In the genomic region with DNA sequence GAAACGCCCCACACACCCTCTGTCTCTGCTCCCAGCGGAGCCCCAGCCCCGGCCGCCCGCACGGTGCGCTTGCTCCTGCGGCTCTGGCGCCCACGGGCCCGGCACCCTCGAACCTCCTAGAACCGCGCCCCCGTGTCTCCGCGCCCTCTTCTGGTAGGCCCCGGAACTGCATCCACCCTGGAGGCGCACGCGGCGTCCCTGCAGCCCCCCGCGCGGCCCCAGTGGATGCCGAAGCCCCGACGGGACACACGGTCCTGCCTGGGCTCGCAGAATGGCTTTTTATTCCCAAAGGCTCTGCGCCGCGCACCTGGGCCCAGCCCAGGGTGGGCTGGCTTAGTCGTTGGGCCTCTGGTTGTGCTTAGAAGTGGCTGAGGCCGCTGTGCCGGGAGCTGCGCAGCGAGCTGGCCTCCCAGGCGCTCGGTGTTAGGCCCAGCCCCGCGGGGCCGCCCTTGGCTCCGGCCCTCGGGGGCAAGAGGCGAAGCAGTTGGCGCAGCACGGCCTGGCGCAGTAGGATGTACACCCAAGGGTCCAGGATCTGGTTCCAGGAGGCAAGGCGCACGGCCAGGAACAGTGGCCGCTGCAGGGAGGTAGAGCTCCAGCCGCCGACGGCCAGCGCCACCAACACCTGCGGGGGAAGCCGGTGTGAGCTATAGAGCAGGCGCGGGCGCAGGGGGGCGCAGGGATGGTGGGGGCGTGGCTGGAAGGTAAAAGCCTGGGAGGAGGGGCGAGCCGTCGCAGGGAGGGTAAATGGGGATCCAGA, we compare ENCODE assay signal across 8 cellular contexts. TPM values are rescaled to one million over a fixed set of nuclear protein-coding genes. Genes with fewer than 3 reads are reported as not detected.
DNase-seq lines count a peak whose midpoint lies in the region; ATAC-seq, FAIRE-seq and TF ChIP-seq lines count a peak whose summit lies in the region.

No MANE protein-coding gene starts in this region.

- ATAC-seq in mucosa of descending colon, result peak; percentile 62
- no peak for ATAC-seq in GM18517 (IDR thresholded peaks at IDR 0.05; ENCODE audit: unreplicated experiment)

- H3K4me2 ChIP-seq in H1 (ENCODE audit: insufficient read depth in 1 of 2, low read depth in 2 of 2, low read length in 2 of 2), result peak overlapping the region; percentile 57 to 76

- FAIRE-seq in H1 (lab: Jason Lieb, UNC), result no peak

- no peak overlapping the region for H3K23ac ChIP-seq in H1 (ENCODE audit: insufficient read length)

- H4K5ac ChIP-seq in H1 (ENCODE audit: insufficient read length, low read depth, low read length), result peak overlapping the region; percentile 92

- H4K20me1 ChIP-seq in H1 (replicated peaks in 1 of 2; ENCODE audit: control insufficient read depth in 1 of 2, insufficient read depth in 2 of 2, low read length in 2 of 2), result peaks cover 0 to 6% of the 10 kb centered on the region in 2 experiments

- H2BK120ac ChIP-seq in H1 (replicated peaks; ENCODE audit: low read depth, low read length), result peak overlapping the region; percentile 87

- peak overlapping the region; percentile 92 for H3K56ac ChIP-seq in H1 (replicated peaks; ENCODE audit: insufficient read length, low read depth, low read length)

- TF ChIP-seq CTCF in H1 (IDR thresholded peaks at IDR 0.05; ENCODE audit: control extremely low read depth in 1 of 3, insufficient read depth in 1 of 3, low read depth in 1 of 3, low read length in 3 of 3), result peak; percentile 80 to 90 (median 84)
- TF ChIP-seq CTCF in mucosa of descending colon (IDR thresholded peaks at IDR 0.05), result peak; percentile 98

- H2BK20ac ChIP-seq in H1 (ENCODE audit: low read length), result no peak overlapping the region

- no peaks in the 10 kb centered on the region for H3K79me1 ChIP-seq in H1 (ENCODE audit: low read depth, low read length)

- peak overlapping the region; percentile 98; the same call in 1 of the 2 replicates for H2BK15ac ChIP-seq in H1 (ENCODE audit: low read length)

- TF ChIP-seq EP300 in H1 (IDR thresholded peaks at IDR 0.05; ENCODE audit: borderline replicate concordance in 1 of 2, low read depth in 2 of 2, low read length in 2 of 2), result no peak

- H3K23me2 ChIP-seq in H1 (ENCODE audit: low read depth, low read length), result peaks cover 4% of the 10 kb centered on the region

- H3K14ac ChIP-seq in H1 (ENCODE audit: insufficient read length), result no peak overlapping the region

- intact Hi-C loops in mucosa of descending colon (cut with DNase I, micrococcal nuclease), result no loop called here

- TF ChIP-seq RAD21 in H1 (IDR thresholded peaks at IDR 0.05 in 1 of 2, conservative IDR thresholded peaks at IDR 0.05 in 1 of 2; ENCODE audit: low read depth in 2 of 2, low read length in 2 of 2), result peak; percentile 30 to 56; a peak in 3 of 4 replicates

- peak overlapping the region in 2 of 4 experiments; percentile 49 to 58; a peak in 4 of 7 replicates for H3K9ac ChIP-seq in H1 (replicated peaks in 1 of 4; ENCODE audit: extremely low read depth in 1 of 4, low read depth in 3 of 4, low read length in 3 of 4)

- H3K4me3 ChIP-seq in H1 (ENCODE audit: extremely low read depth in 1 of 4, insufficient read depth in 2 of 4, low read depth in 3 of 4, low read length in 4 of 4) (peak overlapping the region; percentile 29 to 62 (median 40)), mucosa of descending colon (no peak overlapping the region)

- TF ChIP-seq POLR2A in H1 (IDR thresholded peaks at IDR 0.05; ENCODE audit: control extremely low read depth in 1 of 2, low read depth in 2 of 2, low read length in 2 of 2), result no peak

- H2BK5ac ChIP-seq in H1 (ENCODE audit: low read depth, low read length), result 0 out of 2 replicates have a peak overlapping the region, but pooled peaks have one; percentile 20

- H3K79me2 ChIP-seq in H1 (ENCODE audit: control insufficient read depth in 1 of 2, insufficient read depth in 2 of 2, low read length in 2 of 2), result no peaks in the 10 kb centered on the region

- WGBS in H1 (ENCODE audit: extremely low coverage in 1 of 2, insufficient coverage in 1 of 2, insufficient read length in 1 of 2, insufficient replicate concordance in 2 of 2, low coverage in 1 of 2, low lambda C conversion rate in 2 of 2, missing lambda C conversion rate in 1 of 2), 2 experiments, result 10% methylated on average over 61 of the region's 66 CpGs; no CpG with 5 or more reads in 1 of the 2 experiments

- H3K4me1 ChIP-seq in H1 (replicated peaks in 1 of 4; ENCODE audit: control insufficient read depth in 3 of 4, insufficient read depth in 4 of 4, low read length in 3 of 4) (peaks cover 0 to 21% (median 15%) of the 10 kb centered on the region in 4 experiments; a peak in 6 of 7 replicates), mucosa of descending colon (ENCODE audit: low read depth) (peaks cover 34% of the 10 kb centered on the region)

- no peak overlapping the region for H2BK12ac ChIP-seq in H1 (ENCODE audit: low read depth, low read length)

- H3K36me3 ChIP-seq in H1 (ENCODE audit: control insufficient read depth in 2 of 4, insufficient read depth in 4 of 4, low read length in 3 of 4), result peaks cover 0 to 6% (median 4%) of the 10 kb centered on the region in 4 experiments; a peak in 4 of 8 replicates
- no peaks in the 10 kb centered on the region for H3K36me3 ChIP-seq in mucosa of descending colon (ENCODE audit: low read depth)

- peak overlapping the region; percentile 99 for H4K91ac ChIP-seq in H1 (replicated peaks; ENCODE audit: insufficient read length, low read length)

- peak overlapping the region; percentile 97 for H3K4ac ChIP-seq in H1 (replicated peaks; ENCODE audit: insufficient read length, low read depth, low read length)

- DNase-seq in NCI-H2029 (lab: John Stamatoyannopoulos, UW) (peak; percentile 35), NCI-H2029 treated with DMSO at 0.1 percent for 48 hours (lab: John Stamatoyannopoulos, UW) (no peak), NCI-H510A treated with DMSO at 0.1 percent for 48 hours (lab: John Stamatoyannopoulos, UW) (peak; percentile 69), H1 (ENCODE audit: low read depth in 1 of 2, low spot score in 2 of 2) (peak in 1 of 2 experiments; percentile 98), mucosa of descending colon (peak; percentile 73 to 83 (median 76))
- peak; percentile 98 for DNase-seq in activated CD8-positive, alpha-beta memory T cell treated with anti-CD3 and anti-CD28 coated beads for 24 hours
- peak; percentile 72 to 83 for DNase-seq in stimulated activated CD8-positive, alpha-beta memory T cell treated with anti-CD3 and anti-CD28 coated beads, Interleukin-7, amount 100 ng/mL, for 1 hour (ENCODE audit: low read depth in 2 of 2)

- POLR2A ChIA-PET in H1 (lab: Charles Lee; ENCODE audit: partially characterized antibody), result interaction anchor here (0.6 to 2.6 kb wide), 19 partner anchors 9 to 381 kb away, joined by 3 to 13 read pairs (median 4); a partner anchor contains a TSS

- H4K8ac ChIP-seq in H1 (ENCODE audit: extremely low read depth, insufficient read depth, low read length), result peak overlapping the region; percentile 91

- CTCF ChIA-PET in H1 (lab: Charles Lee; ENCODE audit: partially characterized antibody), result interaction anchor here (0.6 to 4.2 kb wide), 31 partner anchors 9 to 566 kb away, joined by 3 to 20 read pairs (median 4); a partner anchor contains a TSS

- no peak overlapping the region; the same call in 1 of the 2 replicates for H3K27ac ChIP-seq in H1 (ENCODE audit: low read depth, low read length)

- no peaks in the 10 kb centered on the region for H3K27me3 ChIP-seq in H1 (replicated peaks in 1 of 4; ENCODE audit: control insufficient read depth in 3 of 4, extremely low read depth in 1 of 4, insufficient read depth in 3 of 4, low read length in 3 of 4)

- no peaks in the 10 kb centered on the region for H3K9me3 ChIP-seq in H1 (ENCODE audit: insufficient read depth in 2 of 2, low read depth in 1 of 2, low read length in 1 of 2)
- no peaks in the 10 kb centered on the region for H3K9me3 ChIP-seq in mucosa of descending colon

- no peak overlapping the region for H2AK5ac ChIP-seq in H1 (ENCODE audit: low read depth, low read length)

- peak overlapping the region; percentile 95 for H3K18ac ChIP-seq in H1 (ENCODE audit: extremely low read depth, low read length)

- 0 out of 2 replicates have a peak overlapping the region, but pooled peaks have one; percentile 40 for H2AFZ ChIP-seq in H1 (ENCODE audit: low read length)

RNA-seq across cellular contexts. Expression of a gene that starts 2.8 kb away (rescaled TPM):
- 0.38 and 0.41 TPM in 2 replicates for total RNA-seq in H1 (2021; fragmentation: NEBNext Ultra II Directional; extraction: Animal tissue kit (Norgen Biotek cat#: 25700))
- polyA plus RNA-seq in H1 (2011; rRNA removed), result 0.20 and 0.30 TPM in 2 replicates
- polyA plus RNA-seq in H1 (2011; cell fraction: cytosol; rRNA removed), result 0.12 TPM
- 0.33 TPM for polyA plus RNA-seq in H1 (2011; cell fraction: nucleus; rRNA removed)
- polyA plus RNA-seq in H1 (2012, experiment 1 of 2), result 0.17 to 0.25 TPM (median 0.19 TPM) in 3 of 4 replicates, not detected in the other
- not detected for polyA plus RNA-seq in H1 (2012, experiment 2 of 2)
- polyA plus RNA-seq in H1 (2013, experiment 1 of 2), result 0.06 TPM
- 0.15 TPM for polyA plus RNA-seq in H1 (2013, experiment 2 of 2)
- polyA minus RNA-seq in H1 (2011; rRNA and poly(A)+ RNA removed), result not detected in 2 replicates
- polyA minus RNA-seq in H1 (2011; cell fraction: cytosol; rRNA and poly(A)+ RNA removed), result 0.81 TPM
- 0.90 TPM for polyA minus RNA-seq in H1 (2011; cell fraction: nucleus; rRNA and poly(A)+ RNA removed)
- 1 to 10 TPM in 1 of 3 donors, under 1 TPM in 2; 0.41 to 1.2 (median 0.63) TPM for total RNA-seq in mucosa of descending colon

RNA-seq across cellular contexts. Expression of a gene that starts 23.5 kb away (rescaled TPM):
- 65.6 and 68.3 TPM in 2 replicates for total RNA-seq in H1 (2021; fragmentation: NEBNext Ultra II Directional; extraction: Animal tissue kit (Norgen Biotek cat#: 25700))
- 72.0 and 100 TPM in 2 replicates for polyA plus RNA-seq in H1 (2011; rRNA removed)
- 73.9 TPM for polyA plus RNA-seq in H1 (2011; cell fraction: cytosol; rRNA removed)
- polyA plus RNA-seq in H1 (2011; cell fraction: nucleus; rRNA removed), result 71.2 TPM
- polyA plus RNA-seq in H1 (2012, experiment 1 of 2), result 54.1 to 70.0 TPM (median 66.3 TPM) in 4 replicates
- polyA plus RNA-seq in H1 (2012, experiment 2 of 2), result 58.6 TPM
- polyA plus RNA-seq in H1 (2013, experiment 1 of 2), result 52.3 TPM
- polyA plus RNA-seq in H1 (2013, experiment 2 of 2), result 54.4 TPM
- polyA minus RNA-seq in H1 (2011; rRNA and poly(A)+ RNA removed), result 17.8 and 21.8 TPM in 2 replicates
- 52.3 TPM for polyA minus RNA-seq in H1 (2011; cell fraction: cytosol; rRNA and poly(A)+ RNA removed)
- polyA minus RNA-seq in H1 (2011; cell fraction: nucleus; rRNA and poly(A)+ RNA removed), result 27.4 TPM
- total RNA-seq in mucosa of descending colon, result 100 to 1,000 TPM; 199 to 374 (median 300) TPM

RNA-seq across cellular contexts. Expression of a gene that starts 39.3 kb away (rescaled TPM):
- 161 and 162 TPM in 2 replicates for total RNA-seq in H1 (2021; fragmentation: NEBNext Ultra II Directional; extraction: Animal tissue kit (Norgen Biotek cat#: 25700))
- 65.2 and 109 TPM in 2 replicates for polyA plus RNA-seq in H1 (2011; rRNA removed)
- polyA plus RNA-seq in H1 (2011; cell fraction: cytosol; rRNA removed), result 92.4 TPM
- polyA plus RNA-seq in H1 (2011; cell fraction: nucleus; rRNA removed), result 132 TPM
- 67.4 to 133 TPM (median 113 TPM) in 4 replicates for polyA plus RNA-seq in H1 (2012, experiment 1 of 2)
- 113 TPM for polyA plus RNA-seq in H1 (2012, experiment 2 of 2)
- 63.9 TPM for polyA plus RNA-seq in H1 (2013, experiment 1 of 2)
- 65.4 TPM for polyA plus RNA-seq in H1 (2013, experiment 2 of 2)
- polyA minus RNA-seq in H1 (2011; rRNA and poly(A)+ RNA removed), result 60.2 and 108 TPM in 2 replicates
- 91.2 TPM for polyA minus RNA-seq in H1 (2011; cell fraction: cytosol; rRNA and poly(A)+ RNA removed)
- polyA minus RNA-seq in H1 (2011; cell fraction: nucleus; rRNA and poly(A)+ RNA removed), result 50.4 TPM
- total RNA-seq in mucosa of descending colon, result 100 to 1,000 TPM in 1 of 3 donors, 10 to 100 TPM in 2; 30.1 to 117 (median 42.0) TPM

RNA-seq across cellular contexts. Expression of a gene that starts 45.8 kb away (rescaled TPM):
- 62.6 and 62.9 TPM in 2 replicates for total RNA-seq in H1 (2021; fragmentation: NEBNext Ultra II Directional; extraction: Animal tissue kit (Norgen Biotek cat#: 25700))
- 51.7 and 64.3 TPM in 2 replicates for polyA plus RNA-seq in H1 (2011; rRNA removed)
- 47.3 TPM for polyA plus RNA-seq in H1 (2011; cell fraction: cytosol; rRNA removed)
- 42.9 TPM for polyA plus RNA-seq in H1 (2011; cell fraction: nucleus; rRNA removed)
- 50.1 to 59.1 TPM (median 56.6 TPM) in 4 replicates for polyA plus RNA-seq in H1 (2012, experiment 1 of 2)
- 62.1 TPM for polyA plus RNA-seq in H1 (2012, experiment 2 of 2)
- 29.4 TPM for polyA plus RNA-seq in H1 (2013, experiment 1 of 2)
- polyA plus RNA-seq in H1 (2013, experiment 2 of 2), result 31.6 TPM
- 52.8 and 55.7 TPM in 2 replicates for polyA minus RNA-seq in H1 (2011; rRNA and poly(A)+ RNA removed)
- polyA minus RNA-seq in H1 (2011; cell fraction: cytosol; rRNA and poly(A)+ RNA removed), result 23.5 TPM
- 28.5 TPM for polyA minus RNA-seq in H1 (2011; cell fraction: nucleus; rRNA and poly(A)+ RNA removed)
- total RNA-seq in mucosa of descending colon, result 100 to 1,000 TPM; 104 to 110 (median 107) TPM

RNA-seq across cellular contexts. Expression of a gene that starts 53.2 kb away (rescaled TPM):
- total RNA-seq in H1 (2021; fragmentation: NEBNext Ultra II Directional; extraction: Animal tissue kit (Norgen Biotek cat#: 25700)), result 124 and 139 TPM in 2 replicates
- 139 and 161 TPM in 2 replicates for polyA plus RNA-seq in H1 (2011; rRNA removed)
- polyA plus RNA-seq in H1 (2011; cell fraction: cytosol; rRNA removed), result 140 TPM
- polyA plus RNA-seq in H1 (2011; cell fraction: nucleus; rRNA removed), result 516 TPM
- polyA plus RNA-seq in H1 (2012, experiment 1 of 2), result 146 to 179 TPM (median 162 TPM) in 4 replicates
- polyA plus RNA-seq in H1 (2012, experiment 2 of 2), result 209 TPM
- 111 TPM for polyA plus RNA-seq in H1 (2013, experiment 1 of 2)
- polyA plus RNA-seq in H1 (2013, experiment 2 of 2), result 106 TPM
- 58.7 and 78.7 TPM in 2 replicates for polyA minus RNA-seq in H1 (2011; rRNA and poly(A)+ RNA removed)
- 49.8 TPM for polyA minus RNA-seq in H1 (2011; cell fraction: cytosol; rRNA and poly(A)+ RNA removed)
- polyA minus RNA-seq in H1 (2011; cell fraction: nucleus; rRNA and poly(A)+ RNA removed), result 87.6 TPM
- 10 to 100 TPM; 56.9 to 85.5 (median 66.5) TPM for total RNA-seq in mucosa of descending colon
